ENCODE assay signal across 8 cellular contexts in genomic region chr10:118543714-118544400, GRCh38. TPM values are rescaled to one million over a fixed set of nuclear protein-coding genes. Genes with fewer than 3 reads are reported as not detected.
A peak's percentile ranks its signal among the peaks of the same experiment; 100 is the strongest.
DNase-seq lines count a peak whose midpoint lies in the region; ATAC-seq and TF ChIP-seq lines count a peak whose summit lies in the region.

No MANE protein-coding gene starts in this region.

- ATAC-seq in GM18519 (IDR thresholded peaks at IDR 0.05; ENCODE audit: low FRiP score, unreplicated experiment) (peak; percentile 74), Panc1 (peak; percentile 94)

- no peaks in the 10 kb centered on the region for H3K9me3 Mint-ChIP-seq in activated naive CD8-positive, alpha-beta T cell treated with anti-CD3 and anti-CD28 coated beads for 36 hours

- H3K27me3 Mint-ChIP-seq in activated naive CD8-positive, alpha-beta T cell treated with anti-CD3 and anti-CD28 coated beads for 36 hours = peaks cover 45% of the 10 kb centered on the region

- H3K4me3 ChIP-seq in Panc1 (ENCODE audit: low read depth in 2 of 2, low read length in 2 of 2) = no peak overlapping the region

- peak; percentile 88 for TF ChIP-seq CTCF in Panc1 (IDR thresholded peaks at IDR 0.05)

- H3K27me3 ChIP-seq in Panc1 (ENCODE audit: control insufficient read depth, insufficient read depth, low read length) = peaks cover 30% of the 10 kb centered on the region

- CTCF ChIA-PET in Panc1 (lab: Charles Lee) = no interaction called here

- no peaks in the 10 kb centered on the region for H3K4me1 ChIP-seq in Panc1 (ENCODE audit: control insufficient read depth, insufficient read depth, low read length)

- no peak overlapping the region for H3K27ac ChIP-seq in Panc1 (ENCODE audit: low read length)

- no TSS peak for BruUV-seq in Panc1 (replicated peaks; lab: Mats Ljungman, UMichigan)

- H3K27ac Mint-ChIP-seq in activated naive CD8-positive, alpha-beta T cell treated with anti-CD3 and anti-CD28 coated beads for 36 hours = no peak overlapping the region

- no peak overlapping the region for H3K4me3 Mint-ChIP-seq in activated naive CD8-positive, alpha-beta T cell treated with anti-CD3 and anti-CD28 coated beads for 36 hours

- DNase-seq in AG20443 (ENCODE audit: low spot score) (peak; percentile 83), HK-2 (ENCODE audit: unreplicated experiment) (peak; percentile 53), Panc1 (ENCODE audit: low read depth, low spot score) (peak; percentile 42), iPS DF 4.7 (ENCODE audit: extremely low read depth, low spot score) (peak; percentile 60), middle frontal gyrus (ENCODE audit: extremely low spot score, low spot score) (no peak)
- DNase-seq in activated naive CD8-positive, alpha-beta T cell treated with anti-CD3 and anti-CD28 coated beads for 36 hours = peak; percentile 46
- peak; percentile 37 for DNase-seq in stimulated activated CD4-positive, alpha-beta T cell treated with anti-CD3 and anti-CD28 coated beads, Interleukin-4, amount 100 ng/mL, for 24 hours

- H3K9me3 ChIP-seq in Panc1 (ENCODE audit: control insufficient read depth, insufficient read depth, low read depth, low read length) = no peaks in the 10 kb centered on the region

- no peaks in the 10 kb centered on the region for H3K4me1 Mint-ChIP-seq in activated naive CD8-positive, alpha-beta T cell treated with anti-CD3 and anti-CD28 coated beads for 36 hours

- in situ Hi-C loops in Panc1 (cut with HindIII; ENCODE audit: low pct_unique_long_range_greater_than_20kb, low sequenced_read_pairs) = no loop called here

- H3K36me3 Mint-ChIP-seq in activated naive CD8-positive, alpha-beta T cell treated with anti-CD3 and anti-CD28 coated beads for 36 hours = no peaks in the 10 kb centered on the region

- intact Hi-C loops in Panc1 (cut with micrococcal nuclease; ENCODE audit: unreplicated experiment) = loop anchor here (10.0 kb wide), 1 partner anchor 1049 kb away; no protein-coding TSS in a partner anchor

- POLR2A ChIA-PET in Panc1 (lab: Charles Lee) = no interaction called here

- no peaks in the 10 kb centered on the region for H3K36me3 ChIP-seq in Panc1 (ENCODE audit: control insufficient read depth, insufficient read depth, low read length)

RNA-seq across cellular contexts. Expression of gene PRLHR, which starts 51.6 kb away (rescaled TPM):
- total RNA-seq in Panc1 (2021; ENCODE audit: unreplicated experiment) = not detected
- polyA plus RNA-seq in Panc1 (2012; ENCODE audit: insufficient read length) = not detected
- not detected for total RNA-seq in activated naive CD8-positive, alpha-beta T cell treated with anti-CD3 and anti-CD28 coated beads for 36 hours
